ENCODE assay signal across 17 cellular contexts in genomic region chr4:167868163-167868562, GRCh38.
"Had no signal": no experiment of that assay in that cellular context is flagged by ENCODE, and none has a peak within 500 bp of the region (broad histone marks: within the 10 kb centered on the region; RNA-seq: fewer than 3 reads in every experiment).

No MANE protein-coding gene starts in this region.

- H3K36me3 Mint-ChIP-seq: mesothelial cell of epicardium, type B pancreatic cell, WTC11 had no signal

- H3K4me1 ChIP-seq: body of pancreas, esophagus muscularis mucosa, suprapubic skin had no signal

- H3K36me3 ChIP-seq: esophagus muscularis mucosa, ovary, suprapubic skin had no signal

- ATAC-seq: activated naive CD8-positive, alpha-beta T cell treated with anti-CD3 and anti-CD28 coated beads, Interleukin-2, amount 50 U/mL, for 24 hours; body of pancreas; stimulated activated naive CD8-positive, alpha-beta T cell treated with anti-CD3 and anti-CD28 coated beads, Interleukin-15, Interleukin-2, amounts not matched to agents 100 U/mL and 50 U/mL, for 24 hours; WTC11 had no signal

- DNase-seq: activated CD4-positive, alpha-beta T cell treated with anti-CD3 and anti-CD28 coated beads for 48 hours; activated naive CD4-positive, alpha-beta T cell; activated naive CD8-positive, alpha-beta T cell treated with anti-CD3 and anti-CD28 coated beads, Interleukin-2, amount 50 U/mL, for 24 hours; body of pancreas; hippocampal formation; ovary; stimulated activated CD4-positive, alpha-beta T cell treated with anti-CD3 and anti-CD28 coated beads, Interleukin-4, amount 100 ng/mL, for 1 hour; stimulated activated CD8-positive, alpha-beta memory T cell treated with anti-CD3 and anti-CD28 coated beads, Interleukin-4, amount 100 ng/mL, for 48 hours; stimulated activated naive CD8-positive, alpha-beta T cell treated with anti-CD3 and anti-CD28 coated beads, Interleukin-15, Interleukin-2, amounts not matched to agents 100 U/mL and 50 U/mL, for 24 hours had no signal

- H3K27me3 ChIP-seq: body of pancreas, esophagus muscularis mucosa, ovary, suprapubic skin had no signal

- H3K27ac ChIP-seq: body of pancreas, esophagus muscularis mucosa, ovary, suprapubic skin had no signal

- H3K9me3 Mint-ChIP-seq: activated naive CD8-positive, alpha-beta T cell treated with anti-CD3 and anti-CD28 coated beads, Interleukin-2, amount 50 U/mL, for 24 hours; activated T-helper 1 cell treated with anti-CD3 and anti-CD28 coated beads, Interleukin-12 subunit alpha, Interleukin-12 subunit beta, Interleukin-2, Interleukin-4 antibody, amounts not matched to agents 30 ng/mL and 10 ng/mL and 1 ng/mL, durations not matched to agents 14 hours and 24 hours and 36 hours; mesothelial cell of epicardium; neural crest cell; T-helper 1 cell treated with Interleukin-12 subunit alpha and Interleukin-12 subunit beta and Interleukin-4 antibody, amounts not matched to agents 30 μg/mL and 1 μg/mL, for 36 hours; type B pancreatic cell; WTC11 had no signal

- H3K27ac Mint-ChIP-seq: activated naive CD8-positive, alpha-beta T cell treated with anti-CD3 and anti-CD28 coated beads, Interleukin-2, amount 50 U/mL, for 24 hours; activated T-helper 1 cell treated with anti-CD3 and anti-CD28 coated beads, Interleukin-12 subunit alpha, Interleukin-12 subunit beta, Interleukin-2, Interleukin-4 antibody, amounts not matched to agents 30 ng/mL and 10 ng/mL and 1 ng/mL, durations not matched to agents 14 hours and 24 hours and 36 hours; mesothelial cell of epicardium; T-helper 1 cell treated with Interleukin-12 subunit alpha and Interleukin-12 subunit beta and Interleukin-4 antibody, amounts not matched to agents 30 μg/mL and 1 μg/mL, for 36 hours; type B pancreatic cell; WTC11 had no signal

- H3K4me3 ChIP-seq: body of pancreas, esophagus muscularis mucosa, ovary, suprapubic skin had no signal
